1 cellular context compared by ENCODE assay signal in genomic region chr5:131630963-131631350, GRCh38.
TF ChIP-seq lines count a peak whose summit lies in the region.

No MANE protein-coding gene starts in this region.

TF ChIP-seq in HepG2, 621 proteins besides CTCF, POLR2A, EP300 and RAD21 (continues in another document):
- TF ChIP-seq ZBTB3 (CRISPR knock-in tag; IDR thresholded peaks at IDR 0.05; ENCODE audit: borderline replicate concordance, low read depth) (no peak), MEIS1 (CRISPR knock-in tag; IDR thresholded peaks at IDR 0.05; ENCODE audit: borderline replicate concordance) (no peak), SRF (IDR thresholded peaks at IDR 0.05; ENCODE audit: low read depth, low read length) (no peak), GATA4 (IDR thresholded peaks at IDR 0.05; ENCODE audit: borderline replicate concordance, low read depth) (no peak), ZNF746 (CRISPR knock-in tag; IDR thresholded peaks at IDR 0.05) (no peak), ZSCAN29 (CRISPR knock-in tag; conservative IDR thresholded peaks at IDR 0.05) (no peak), DR1 (CRISPR knock-in tag; IDR thresholded peaks at IDR 0.05) (no peak), ISL2 (CRISPR knock-in tag; IDR thresholded peaks at IDR 0.05) (no peak), ATF2 (CRISPR knock-in tag; IDR thresholded peaks at IDR 0.05) (0 out of 2 replicates have a peak, but pooled peaks have one; percentile 0), ZNF589 (CRISPR knock-in tag; conservative IDR thresholded peaks at IDR 0.05) (no peak), MAF1 (CRISPR knock-in tag; IDR thresholded peaks at IDR 0.05; ENCODE audit: borderline replicate concordance) (no peak), ZFP90 (CRISPR knock-in tag; IDR thresholded peaks at IDR 0.05; ENCODE audit: borderline replicate concordance) (no peak), ZNF276 (CRISPR knock-in tag; IDR thresholded peaks at IDR 0.05; ENCODE audit: low read depth) (no peak), NR2F6 (IDR thresholded peaks at IDR 0.05) (0 out of 2 replicates have a peak, but pooled peaks have one; percentile 1), NR2F6 (CRISPR knock-in tag; IDR thresholded peaks at IDR 0.05) (no peak), LRRFIP1 (CRISPR knock-in tag; conservative IDR thresholded peaks at IDR 0.05) (no peak), PCBP1 (IDR thresholded peaks at IDR 0.05; ENCODE audit: borderline replicate concordance, low read depth, low read length) (no peak), ZNF788 (CRISPR knock-in tag; IDR thresholded peaks at IDR 0.05; ENCODE audit: borderline replicate concordance) (no peak), PRDM4 (CRISPR knock-in tag; IDR thresholded peaks at IDR 0.05; ENCODE audit: borderline replicate concordance) (no peak), RORA (CRISPR knock-in tag; IDR thresholded peaks at IDR 0.05) (no peak), ZNF543 (CRISPR knock-in tag; IDR thresholded peaks at IDR 0.05) (0 out of 2 replicates have a peak, but pooled peaks have one; percentile 42), ZNF670 (CRISPR knock-in tag; IDR thresholded peaks at IDR 0.05; ENCODE audit: borderline replicate concordance) (no peak), CSRNP1 (CRISPR knock-in tag; IDR thresholded peaks at IDR 0.05) (no peak), NCOA2 (CRISPR knock-in tag; IDR thresholded peaks at IDR 0.05) (no peak), FOXP4 (CRISPR knock-in tag; IDR thresholded peaks at IDR 0.05) (no peak), GMEB2 (CRISPR knock-in tag; IDR thresholded peaks at IDR 0.05; ENCODE audit: low read depth) (no peak), GPN1 (CRISPR knock-in tag; IDR thresholded peaks at IDR 0.05; ENCODE audit: borderline replicate concordance) (no peak), YEATS4 (CRISPR knock-in tag; IDR thresholded peaks at IDR 0.05; ENCODE audit: borderline replicate concordance) (no peak), ZNF839 (CRISPR knock-in tag; IDR thresholded peaks at IDR 0.05; ENCODE audit: borderline replicate concordance) (no peak), ASH2L (IDR thresholded peaks at IDR 0.05; ENCODE audit: insufficient read length, low read depth, low read length) (peak; percentile 47), U2AF2 (IDR thresholded peaks at IDR 0.05; ENCODE audit: low read depth, low read length) (no peak), PAWR (CRISPR knock-in tag; IDR thresholded peaks at IDR 0.05; ENCODE audit: borderline replicate concordance) (no peak), ZGPAT (CRISPR knock-in tag; IDR thresholded peaks at IDR 0.05) (0 out of 2 replicates have a peak, but pooled peaks have one; percentile 13), ZNF775 (CRISPR knock-in tag; IDR thresholded peaks at IDR 0.05; ENCODE audit: borderline replicate concordance) (0 out of 2 replicates have a peak, but pooled peaks have one; percentile 12), SATB2 (CRISPR knock-in tag; IDR thresholded peaks at IDR 0.05) (no peak), ATM (IDR thresholded peaks at IDR 0.05; ENCODE audit: borderline replicate concordance) (no peak), TRAFD1 (CRISPR knock-in tag; IDR thresholded peaks at IDR 0.05; ENCODE audit: borderline replicate concordance) (no peak), GMEB1 (CRISPR knock-in tag; IDR thresholded peaks at IDR 0.05; ENCODE audit: borderline replicate concordance) (no peak), NFE2L1 (CRISPR knock-in tag; IDR thresholded peaks at IDR 0.05; ENCODE audit: borderline replicate concordance) (no peak), GABPB1 (CRISPR knock-in tag; IDR thresholded peaks at IDR 0.05) (no peak), HIVEP1 (CRISPR knock-in tag; IDR thresholded peaks at IDR 0.05) (no peak), TEAD3 (CRISPR knock-in tag; optimal IDR thresholded peaks at IDR 0.05; ENCODE audit: borderline replicate concordance) (no peak)
